ENCODE assay signal across 8 cellular contexts in the genomic region with DNA sequence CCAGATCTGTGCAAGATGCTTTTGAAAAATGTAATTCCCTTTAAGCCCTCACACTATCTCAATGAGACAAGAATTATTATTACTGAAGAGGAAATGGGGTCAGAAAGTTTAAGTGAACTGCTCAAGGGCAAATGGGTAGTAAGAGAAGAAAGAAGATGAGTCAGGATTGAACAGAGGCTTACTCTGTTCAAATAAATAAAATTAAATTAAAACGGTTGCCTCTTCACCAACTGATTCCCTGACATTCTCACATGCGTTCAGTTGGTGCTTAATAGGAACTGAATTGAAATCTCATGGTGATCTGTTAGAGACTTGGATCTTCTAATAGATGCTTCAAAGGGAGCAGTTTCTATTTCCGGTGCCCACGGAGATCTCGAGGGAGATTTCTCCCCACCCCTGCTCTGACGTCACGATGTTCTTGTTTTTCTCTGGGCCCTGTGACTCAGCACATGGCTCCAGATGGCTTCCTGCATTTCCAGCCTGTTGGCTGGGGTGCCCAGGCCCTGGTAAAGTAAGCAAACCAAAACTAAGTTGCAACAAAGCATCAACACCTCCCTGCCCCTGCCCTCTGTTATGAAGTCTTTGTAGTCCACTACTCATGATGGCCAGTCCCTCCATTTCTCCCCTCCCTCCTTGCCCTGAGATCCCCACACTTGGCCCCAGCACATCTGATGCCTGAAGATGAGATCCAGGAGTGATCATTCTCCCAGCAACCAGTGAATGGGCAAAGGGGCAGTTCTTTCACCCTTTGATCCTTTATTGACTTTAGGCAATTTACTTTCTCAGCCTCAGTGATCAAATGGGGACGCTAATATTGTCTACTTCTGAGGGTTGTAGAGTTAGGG.
DNase-seq lines count a peak whose midpoint lies in the region; ATAC-seq and TF ChIP-seq lines count a peak whose summit lies in the region.

No MANE protein-coding gene starts in this region.

- peaks cover 11 to 50% (median 20%) of the 10 kb centered on the region in 4 donors for H3K4me1 Mint-ChIP-seq in CD4-positive, alpha-beta memory T cell
- peaks cover 19% of the 10 kb centered on the region for H3K4me1 Mint-ChIP-seq in mesothelial cell of epicardium

- CTCF ChIA-PET in CD4-positive, alpha-beta memory T cell (lab: Charles Lee; ENCODE audit: partially characterized antibody): no interaction called here

- ATAC-seq in HG02973 (IDR thresholded peaks at IDR 0.05; ENCODE audit: unreplicated experiment): no peak

- H3K4me3 Mint-ChIP-seq in CD4-positive, alpha-beta memory T cell: peak overlapping the region in 7 of 8 donors; percentile 5 to 64 (median 57)
- no peak overlapping the region for H3K4me3 Mint-ChIP-seq in mesothelial cell of epicardium

- H3K4me1 ChIP-seq in CD4-positive, alpha-beta memory T cell (ENCODE audit: insufficient read depth, low read length): peaks cover 21% of the 10 kb centered on the region
- H3K4me1 ChIP-seq in effector memory CD4-positive, alpha-beta T cell (ENCODE audit: control insufficient read depth, insufficient read depth, low read length, poor library complexity, severe bottlenecking): no peaks in the 10 kb centered on the region

- no peaks in the 10 kb centered on the region for H3K27me3 ChIP-seq in CD4-positive, alpha-beta memory T cell (ENCODE audit: insufficient read depth, low read length)
- H3K27me3 ChIP-seq in effector memory CD4-positive, alpha-beta T cell (replicated peaks; ENCODE audit: control insufficient read depth, insufficient read depth, low read length, poor library complexity, severe bottlenecking): no peaks in the 10 kb centered on the region

- H3K27me3 Mint-ChIP-seq in CD4-positive, alpha-beta memory T cell: no peaks in the 10 kb centered on the region
- H3K27me3 Mint-ChIP-seq in mesothelial cell of epicardium (ENCODE audit: low read depth): no peaks in the 10 kb centered on the region

- peak overlapping the region; percentile 6 for H3K27ac ChIP-seq in CD4-positive, alpha-beta memory T cell (ENCODE audit: low read depth, low read length)
- peak overlapping the region; percentile 19 for H3K27ac ChIP-seq in effector memory CD4-positive, alpha-beta T cell (ENCODE audit: insufficient read depth, low read length, poor library complexity, severe bottlenecking)

- DNase-seq in CD4-positive, alpha-beta memory T cell: peak; percentile 71 to 84 (median 73)
- DNase-seq in NCI-H2171 (lab: John Stamatoyannopoulos, UW) (peak; percentile 41), mesothelial cell of epicardium (ENCODE audit: low spot score in 2 of 2, unreplicated experiment in 2 of 2) (no peak), DMS114 treated with DMSO at 0.1 percent for 48 hours (lab: John Stamatoyannopoulos, UW; ENCODE audit: unreplicated experiment) (no peak)
- DNase-seq in activated CD8-positive, alpha-beta memory T cell treated with anti-CD3 and anti-CD28 coated beads for 24 hours: peak; percentile 70
- DNase-seq in effector memory CD4-positive, alpha-beta T cell: peak; percentile 38 to 59 (median 57)
- peak; percentile 35 to 36 for DNase-seq in stimulated activated CD8-positive, alpha-beta memory T cell treated with anti-CD3 and anti-CD28 coated beads, Interleukin-2, amount 100 ng/mL, for 1 hour (ENCODE audit: low read depth in 2 of 2)

- H3K9me3 ChIP-seq in CD4-positive, alpha-beta memory T cell (ENCODE audit: control insufficient read depth in 1 of 2, low read length in 2 of 2): no peaks in the 10 kb centered on the region
- no peaks in the 10 kb centered on the region for H3K9me3 ChIP-seq in effector memory CD4-positive, alpha-beta T cell (ENCODE audit: control insufficient read depth, low read length)

- no peaks in the 10 kb centered on the region for H3K9me3 Mint-ChIP-seq in CD4-positive, alpha-beta memory T cell
- no peaks in the 10 kb centered on the region for H3K9me3 Mint-ChIP-seq in mesothelial cell of epicardium

- no peaks in the 10 kb centered on the region for H3K36me3 Mint-ChIP-seq in CD4-positive, alpha-beta memory T cell
- no peaks in the 10 kb centered on the region for H3K36me3 Mint-ChIP-seq in mesothelial cell of epicardium

- no peak for TF ChIP-seq CTCF in mesothelial cell of epicardium (IDR thresholded peaks at IDR 0.05; ENCODE audit: unreplicated experiment)

- POLR2A ChIA-PET in CD4-positive, alpha-beta memory T cell (lab: Charles Lee; ENCODE audit: partially characterized antibody): interaction anchor here (1.0 to 1.2 kb wide), 2 partner anchors 103 to 136 kb away, joined by 4 to 5 read pairs; no protein-coding TSS in a partner anchor

- no peak overlapping the region for H3K4me3 ChIP-seq in CD4-positive, alpha-beta memory T cell (ENCODE audit: low read length in 2 of 2)
- H3K4me3 ChIP-seq in effector memory CD4-positive, alpha-beta T cell (ENCODE audit: insufficient read depth, low read depth, low read length, poor library complexity, severe bottlenecking): no peak overlapping the region

- no peaks in the 10 kb centered on the region for H3K36me3 ChIP-seq in CD4-positive, alpha-beta memory T cell (ENCODE audit: insufficient read depth, low read length)
- H3K36me3 ChIP-seq in effector memory CD4-positive, alpha-beta T cell (ENCODE audit: control insufficient read depth, insufficient read depth, low read length): no peaks in the 10 kb centered on the region

- intact Hi-C loops in CD4-positive, alpha-beta memory T cell (cut with micrococcal nuclease): loop anchor here (2.0 to 10.0 kb wide), 3 partner anchors 107 to 167 kb away; partner anchors contain the start of genes BOD1 and CPEB4

- peak overlapping the region; percentile 81 to 96 (median 90) for H3K27ac Mint-ChIP-seq in CD4-positive, alpha-beta memory T cell
- peak overlapping the region; percentile 60 for H3K27ac Mint-ChIP-seq in mesothelial cell of epicardium

Comparison
In these comparisons a context has a peak if more than half of its experiments do, and no peak if none do; other contexts are left out.
1. DNase-seq: peak in CD4-positive, alpha-beta memory T cell (5 of 5), NCI-H2171 (single experiment), activated CD8-positive, alpha-beta memory T cell treated with anti-CD3 and anti-CD28 coated beads for 24 hours (single experiment), effector memory CD4-positive, alpha-beta T cell (3 of 3) and stimulated activated CD8-positive, alpha-beta memory T cell treated with anti-CD3 and anti-CD28 coated beads, Interleukin-2, amount 100 ng/mL, for 1 hour (2 of 2); none in mesothelial cell of epicardium (0 of 2) and DMS114 treated with DMSO at 0.1 percent for 48 hours (single experiment).